Comparison of ENCODE assay signal across 15 cellular contexts in genomic region chr6:88785478-88785877, GRCh38.
"Had no signal": no experiment of that assay in that cellular context is flagged by ENCODE, and none has a peak within 500 bp of the region (broad histone marks: within the 10 kb centered on the region; RNA-seq: fewer than 3 reads in every experiment).

No MANE protein-coding gene starts in this region.

- H3K4me3 ChIP-seq: ascending aorta, coronary artery, mucosa of descending colon, prostate gland, suprapubic skin had no signal

- H3K9me3 Mint-ChIP-seq: activated CD4-positive, alpha-beta memory T cell treated with anti-CD3 and anti-CD28 coated beads, Interleukin-2, amount 10 ng/mL, durations not matched to agents 7 days and 5 days; activated T-cell treated with anti-CD3 and anti-CD28 coated beads, Interleukin-2, amount 50 U/mL, for 72 hours; natural killer cell; type B pancreatic cell had no signal

- H3K27ac Mint-ChIP-seq: activated CD4-positive, alpha-beta memory T cell treated with anti-CD3 and anti-CD28 coated beads, Interleukin-2, amount 10 ng/mL, durations not matched to agents 7 days and 5 days; activated T-cell treated with anti-CD3 and anti-CD28 coated beads, Interleukin-2, amount 50 U/mL, for 72 hours; natural killer cell; type B pancreatic cell had no signal

- H3K27me3 ChIP-seq: ascending aorta, suprapubic skin had no signal

- H3K4me1 ChIP-seq: ascending aorta, prostate gland had no signal

- H3K9me3 ChIP-seq: ascending aorta, mucosa of descending colon, prostate gland, suprapubic skin had no signal

- H3K27ac ChIP-seq: ascending aorta, coronary artery, prostate gland, suprapubic skin had no signal

- DNase-seq: activated CD4-positive, alpha-beta memory T cell treated with anti-CD3 and anti-CD28 coated beads, Interleukin-2, amount 10 ng/mL, durations not matched to agents 7 days and 5 days; activated T-cell treated with anti-CD3 and anti-CD28 coated beads, Interleukin-2, amount 50 U/mL, for 72 hours; effector CD4-positive, alpha-beta T cell; hypothalamus; mucosa of descending colon; natural killer cell; occipital lobe; stimulated activated CD4-positive, alpha-beta T cell treated with anti-CD3 and anti-CD28 coated beads, Interleukin-2, amount 100 ng/mL, for 24 hours; stimulated activated naive CD4-positive, alpha-beta T cell had no signal

- H3K36me3 ChIP-seq: ascending aorta, prostate gland, suprapubic skin had no signal

- H3K36me3 Mint-ChIP-seq: natural killer cell had no signal

- ATAC-seq: activated T-cell treated with anti-CD3 and anti-CD28 coated beads, Interleukin-2, amount 50 U/mL, for 72 hours; mucosa of descending colon; natural killer cell; sciatic nerve had no signal
